ENCODE assay signal across 5 cellular contexts in the genomic region with DNA sequence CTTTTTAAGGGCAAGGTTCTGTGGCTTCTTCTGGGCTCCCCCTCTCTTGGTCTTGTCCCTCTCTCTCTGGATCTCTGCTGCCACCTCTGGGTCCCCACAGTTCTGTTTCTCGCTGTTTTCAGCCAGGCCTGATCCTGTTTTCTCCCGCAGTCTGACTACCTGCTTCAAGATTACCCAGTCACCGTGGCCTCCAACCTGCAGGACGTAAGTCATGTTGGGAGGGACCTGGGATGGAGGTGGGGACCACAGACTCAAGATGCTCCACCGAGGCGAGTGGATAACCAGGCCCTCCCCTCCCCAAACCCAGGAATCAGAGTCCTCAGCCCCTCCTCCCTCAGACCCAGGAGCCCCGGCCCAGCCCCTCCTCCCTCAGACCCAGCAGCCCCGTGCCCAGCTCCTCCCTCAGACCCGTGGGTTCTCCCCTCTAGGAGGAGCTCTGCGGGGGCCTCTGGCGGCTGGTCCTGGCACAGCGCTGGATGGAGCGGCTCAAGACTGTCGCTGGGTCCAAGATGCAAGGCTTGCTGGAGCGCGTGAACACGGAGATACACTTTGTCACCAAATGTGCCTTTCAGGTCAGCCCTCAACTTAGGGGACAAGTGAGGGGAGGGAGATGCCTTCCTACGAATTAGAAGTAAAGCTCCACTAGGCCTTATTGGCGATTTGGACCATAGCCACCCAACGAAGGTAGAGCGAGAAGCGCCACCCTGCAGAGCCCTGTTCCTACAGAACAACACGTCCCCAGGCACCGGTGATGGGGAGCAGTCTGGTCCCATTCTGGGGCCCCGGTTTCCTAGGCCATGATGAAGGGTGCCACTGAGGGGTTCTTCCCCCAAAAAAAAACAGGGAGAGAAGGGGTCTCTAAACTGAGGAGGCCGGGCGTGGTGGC. TPM values are rescaled to one million over a fixed set of nuclear protein-coding genes. Genes with fewer than 3 reads are reported as not detected.
DNase-seq lines count a peak whose midpoint lies in the region; ATAC-seq and TF ChIP-seq lines count a peak whose summit lies in the region.

No MANE protein-coding gene starts in this region.

- POLR2A ChIA-PET in activated CD8-positive, alpha-beta T cell treated with anti-CD3 and anti-CD28 coated beads for 36 hours (lab: Charles Lee) = interaction anchor here (0.5 to 5.3 kb wide), 7 partner anchors 11 to 79 kb away, joined by 3 to 76 read pairs (median 5); a partner anchor contains a TSS

- H3K36me3 ChIP-seq in vagina = no peaks in the 10 kb centered on the region

- DNase-seq in KG1 (lab: John Stamatoyannopoulos, UW) = peak; percentile 23
- DNase-seq in activated CD8-positive, alpha-beta T cell treated with anti-CD3 and anti-CD28 coated beads for 36 hours = peak; percentile 91
- peak; percentile 57 for DNase-seq in hepatic stellate cell (ENCODE audit: low spot score)
- no peak for DNase-seq in vagina (ENCODE audit: extremely low spot score in 2 of 2)
- DNase-seq in omental fat pad (ENCODE audit: low spot score) = no peak

- peak; percentile 75 for ATAC-seq in activated CD8-positive, alpha-beta T cell treated with anti-CD3 and anti-CD28 coated beads for 36 hours
- ATAC-seq in omental fat pad (ENCODE audit: low FRiP score) = no peak

- H3K27me3 ChIP-seq in vagina = no peaks in the 10 kb centered on the region

- no peaks in the 10 kb centered on the region for H3K27me3 Mint-ChIP-seq in activated CD8-positive, alpha-beta T cell treated with anti-CD3 and anti-CD28 coated beads for 36 hours

- intact Hi-C loops in activated CD8-positive, alpha-beta T cell treated with anti-CD3 and anti-CD28 coated beads for 36 hours (cut with micrococcal nuclease) = no loop called here
- intact Hi-C loops in vagina (cut with DNase I) = no loop called here

- H3K27ac Mint-ChIP-seq in activated CD8-positive, alpha-beta T cell treated with anti-CD3 and anti-CD28 coated beads for 36 hours = peak overlapping the region; percentile 92

- TF ChIP-seq POLR2A in vagina (IDR thresholded peaks at IDR 0.05) = no peak

- H3K27ac ChIP-seq in vagina = peak overlapping the region; percentile 91

- peaks cover 30% of the 10 kb centered on the region for H3K4me1 Mint-ChIP-seq in activated CD8-positive, alpha-beta T cell treated with anti-CD3 and anti-CD28 coated beads for 36 hours (ENCODE audit: low read depth)

- H3K4me3 Mint-ChIP-seq in activated CD8-positive, alpha-beta T cell treated with anti-CD3 and anti-CD28 coated beads for 36 hours = peak overlapping the region; percentile 89

- H3K36me3 Mint-ChIP-seq in activated CD8-positive, alpha-beta T cell treated with anti-CD3 and anti-CD28 coated beads for 36 hours (ENCODE audit: low read depth) = peaks cover 23% of the 10 kb centered on the region

- peaks cover 22% of the 10 kb centered on the region for H3K4me1 ChIP-seq in vagina

- H3K4me3 ChIP-seq in vagina = no peak overlapping the region

- no peaks in the 10 kb centered on the region for H3K9me3 Mint-ChIP-seq in activated CD8-positive, alpha-beta T cell treated with anti-CD3 and anti-CD28 coated beads for 36 hours

- H3K9me3 ChIP-seq in vagina = no peaks in the 10 kb centered on the region

- CTCF ChIA-PET in activated CD8-positive, alpha-beta T cell treated with anti-CD3 and anti-CD28 coated beads for 36 hours (lab: Charles Lee) = interaction anchor here (0.6 to 2.9 kb wide), 19 partner anchors 9 to 209 kb away, joined by 3 to 19 read pairs (median 4); a partner anchor contains a TSS

- peak; percentile 88 for TF ChIP-seq CTCF in activated CD8-positive, alpha-beta T cell treated with anti-CD3 and anti-CD28 coated beads for 36 hours (IDR thresholded peaks at IDR 0.05)
- TF ChIP-seq CTCF in vagina (IDR thresholded peaks at IDR 0.05) (peak in 1 of 3 experiments; percentile 20), omental fat pad (IDR thresholded peaks at IDR 0.05) (no peak)

RNA-seq across cellular contexts. Expression of a gene that starts 2.2 kb away (rescaled TPM):
- total RNA-seq in activated CD8-positive, alpha-beta T cell treated with anti-CD3 and anti-CD28 coated beads for 36 hours = 10 to 100 TPM; 57.7 to 61.2 TPM
- total RNA-seq in vagina (10.1 TPM), omental fat pad (10 to 100 TPM in 1 of 4 donors, 1 to 10 TPM in 3; 2.3 to 11.2 (median 2.6) TPM)

RNA-seq across cellular contexts. Expression of a gene that starts 11.2 kb away (rescaled TPM):
- 1,000 to 10,000 TPM; 4,285 to 4,329 TPM for total RNA-seq in activated CD8-positive, alpha-beta T cell treated with anti-CD3 and anti-CD28 coated beads for 36 hours
- total RNA-seq in vagina = 3,900 TPM
- 1,000 to 10,000 TPM; 2,551 to 3,862 (median 3,160) TPM for total RNA-seq in omental fat pad

RNA-seq across cellular contexts. Expression of a gene that starts 20.0 kb away (rescaled TPM):
- 1,000 to 10,000 TPM; 3,251 to 3,427 TPM for total RNA-seq in activated CD8-positive, alpha-beta T cell treated with anti-CD3 and anti-CD28 coated beads for 36 hours
- total RNA-seq in vagina = 4,897 TPM
- 1,000 to 10,000 TPM; 3,715 to 4,750 (median 4,286) TPM for total RNA-seq in omental fat pad

RNA-seq across cellular contexts. Expression of a gene that starts 23.2 kb away (rescaled TPM):
- 10 to 100 TPM; 24.6 to 24.8 TPM for total RNA-seq in activated CD8-positive, alpha-beta T cell treated with anti-CD3 and anti-CD28 coated beads for 36 hours
- total RNA-seq in vagina = 29.5 TPM
- total RNA-seq in omental fat pad = 10 to 100 TPM; 20.3 to 48.1 (median 34.6) TPM

RNA-seq across cellular contexts. Expression of a gene that starts 24.6 kb away (rescaled TPM):
- 100 to 1,000 TPM; 124 to 126 TPM for total RNA-seq in activated CD8-positive, alpha-beta T cell treated with anti-CD3 and anti-CD28 coated beads for 36 hours
- total RNA-seq in vagina (96.3 TPM), omental fat pad (10 to 100 TPM; 52.7 to 87.4 (median 75.7) TPM)

Comparison
In these comparisons a context has a peak if more than half of its experiments do, and no peak if none do; other contexts are left out.
1. DNase-seq: peak in KG1 (single experiment), activated CD8-positive, alpha-beta T cell treated with anti-CD3 and anti-CD28 coated beads for 36 hours (single experiment) and hepatic stellate cell (single experiment); none in vagina (0 of 2) and omental fat pad (single experiment).